In genomic region chr16:1871974-1872635, GRCh38 we compare ENCODE assay signal across 1 cellular context.
TF ChIP-seq lines count a peak whose summit lies in the region.

A gene with protein sequence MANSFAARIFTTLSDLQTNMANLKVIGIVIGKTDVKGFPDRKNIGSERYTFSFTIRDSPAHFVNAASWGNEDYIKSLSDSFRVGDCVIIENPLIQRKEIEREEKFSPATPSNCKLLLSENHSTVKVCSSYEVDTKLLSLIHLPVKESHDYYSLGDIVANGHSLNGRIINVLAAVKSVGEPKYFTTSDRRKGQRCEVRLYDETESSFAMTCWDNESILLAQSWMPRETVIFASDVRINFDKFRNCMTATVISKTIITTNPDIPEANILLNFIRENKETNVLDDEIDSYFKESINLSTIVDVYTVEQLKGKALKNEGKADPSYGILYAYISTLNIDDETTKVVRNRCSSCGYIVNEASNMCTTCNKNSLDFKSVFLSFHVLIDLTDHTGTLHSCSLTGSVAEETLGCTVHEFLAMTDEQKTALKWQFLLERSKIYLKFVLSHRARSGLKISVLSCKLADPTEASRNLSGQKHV (minus strand): TSS chr16:1872164. CDS start chr16:1868175, 3,989 bp downstream.

TF ChIP-seq in WTC11, 78 proteins besides CTCF, POLR2A, EP300 and RAD21 (continued from another document):
- TF ChIP-seq RELA (CRISPR knock-in tag; IDR thresholded peaks at IDR 0.05; ENCODE audit: borderline replicate concordance) (no peak), SOX15 (CRISPR knock-in tag; IDR thresholded peaks at IDR 0.05) (no peak)
